Comparison of ENCODE assay signal across 8 cellular contexts in genomic region chr19:17305517-17306284, GRCh38. TPM values are rescaled to one million over a fixed set of nuclear protein-coding genes. Genes with fewer than 3 reads are reported as not detected.
DNase-seq lines count a peak whose midpoint lies in the region; ATAC-seq and TF ChIP-seq lines count a peak whose summit lies in the region.

MRPL34 (plus strand) TSS chr19:17305872; CDS start chr19:17305893, 21 bp downstream.

- peak within 1 kb of the TSS; percentile 95 for H3K27ac ChIP-seq in esophagus (ENCODE audit: low read depth in 2 of 2, low read length in 1 of 2)
- H3K27ac ChIP-seq in muscle layer of colon (ENCODE audit: low read depth, low read length) = peak within 1 kb of the TSS; percentile 93

- DNase-seq in DMS53 (lab: John Stamatoyannopoulos, UW) (peak; percentile 99), KBM-7 (peak; percentile 99)
- DNase-seq in activated T-cell treated with anti-CD3 and anti-CD28 coated beads, Interleukin-2, amount 50 U/mL, for 4 hours = peak; percentile 89
- DNase-seq in stimulated activated CD8-positive, alpha-beta memory T cell treated with anti-CD3 and anti-CD28 coated beads, Interleukin-7, amount 100 ng/mL, for 4 hours (ENCODE audit: low read depth in 2 of 2) = peak; percentile 91 to 92

- peak within 1 kb of the TSS; percentile 71 to 80 for H3K4me3 ChIP-seq in esophagus (ENCODE audit: low read depth in 1 of 2, low read length in 2 of 2)
- H3K4me3 ChIP-seq in muscle layer of colon (ENCODE audit: low read depth in 1 of 2, low read length in 2 of 2) = peak within 1 kb of the TSS; percentile 66 to 79

- H3K27me3 ChIP-seq in esophagus (ENCODE audit: control insufficient read depth in 1 of 2, insufficient read depth in 2 of 2, low read length in 2 of 2) (no peaks in the 10 kb centered on the region), muscle layer of colon (ENCODE audit: control insufficient read depth in 1 of 2, insufficient read depth in 2 of 2, low read length in 2 of 2) (no peaks in the 10 kb centered on the region)

- H3K9me3 ChIP-seq in esophagus (ENCODE audit: control insufficient read depth in 2 of 2, insufficient read depth in 1 of 2, low read depth in 1 of 2, low read length in 1 of 2) (no peaks in the 10 kb centered on the region), muscle layer of colon (ENCODE audit: low read length) (no peaks in the 10 kb centered on the region)

- in situ Hi-C loops in KBM-7 (cut with MboI; ENCODE audit: low pct_unique_long_range_greater_than_20kb, low sequenced_read_pairs) = no loop called here

- no peaks in the 10 kb centered on the region for H3K27me3 Mint-ChIP-seq in activated T-cell treated with anti-CD3 and anti-CD28 coated beads, Interleukin-2, amount 50 U/mL, for 4 hours (ENCODE audit: low read depth)

- peaks cover 0 to 3% of the 10 kb centered on the region in 2 donors for H3K36me3 ChIP-seq in esophagus (ENCODE audit: control insufficient read depth in 2 of 2, insufficient read depth in 2 of 2, low read length in 1 of 2)
- no peaks in the 10 kb centered on the region for H3K36me3 ChIP-seq in muscle layer of colon (ENCODE audit: insufficient read depth, low read length)

- peaks cover 42% of the 10 kb centered on the region for H3K4me1 Mint-ChIP-seq in activated T-cell treated with anti-CD3 and anti-CD28 coated beads, Interleukin-2, amount 50 U/mL, for 4 hours (ENCODE audit: low read depth)

- WGBS in esophagus, 2 donors = 0 to 1% methylated on average over 55 of the region's 55 CpGs

- peak within 1 kb of the TSS; percentile 89 for H3K4me3 Mint-ChIP-seq in activated T-cell treated with anti-CD3 and anti-CD28 coated beads, Interleukin-2, amount 50 U/mL, for 4 hours

- H3K36me3 Mint-ChIP-seq in activated T-cell treated with anti-CD3 and anti-CD28 coated beads, Interleukin-2, amount 50 U/mL, for 4 hours (ENCODE audit: insufficient read depth) = no peaks in the 10 kb centered on the region

- H3K9ac ChIP-seq in muscle layer of colon (ENCODE audit: low read length) = peak within 1 kb of the TSS; percentile 67

- ATAC-seq in GM21619 (IDR thresholded peaks at IDR 0.05; ENCODE audit: unreplicated experiment) = peak; percentile 52
- ATAC-seq in activated T-cell treated with anti-CD3 and anti-CD28 coated beads, Interleukin-2, amount 50 U/mL, for 4 hours = peak; percentile 60 to 65

- peaks cover 4 to 16% of the 10 kb centered on the region in 2 donors for H3K4me1 ChIP-seq in esophagus (ENCODE audit: control insufficient read depth in 2 of 2, insufficient read depth in 2 of 2, low read length in 1 of 2)
- peaks cover 48% of the 10 kb centered on the region for H3K4me1 ChIP-seq in muscle layer of colon (ENCODE audit: insufficient read depth, low read length)

- H3K9me3 Mint-ChIP-seq in activated T-cell treated with anti-CD3 and anti-CD28 coated beads, Interleukin-2, amount 50 U/mL, for 4 hours = no peaks in the 10 kb centered on the region

TF ChIP-seq in PFSK-1, 5 proteins besides CTCF, POLR2A, EP300 and RAD21:
- peak; percentile 74 for TF ChIP-seq POLR2AphosphoS5 (IDR thresholded peaks at IDR 0.05; ENCODE audit: low read depth, low read length)
- TF ChIP-seq TAF1 (IDR thresholded peaks at IDR 0.05; ENCODE audit: borderline replicate concordance, insufficient read depth, low read length) = peak; percentile 75
- peak; percentile 93 for TF ChIP-seq FOXP2 (optimal IDR thresholded peaks at IDR 0.05; ENCODE audit: borderline replicate concordance, extremely low read depth, extremely low read length, insufficient read depth)
- no peak for TF ChIP-seq SIN3A (IDR thresholded peaks at IDR 0.05; ENCODE audit: borderline replicate concordance, insufficient read depth, low read length)
- no peak for TF ChIP-seq REST (IDR thresholded peaks at IDR 0.05; ENCODE audit: insufficient read depth in 1 of 2, low read depth in 2 of 2, low read length in 2 of 2)

RNA-seq across cellular contexts. Expression of gene MRPL34, which starts in this region (rescaled TPM):
- polyA plus RNA-seq in PFSK-1 (2012; ENCODE audit: insufficient read length, low read depth) = 160 TPM
- 100 to 1,000 TPM; 111 to 137 (median 126) TPM for total RNA-seq in activated T-cell treated with anti-CD3 and anti-CD28 coated beads, Interleukin-2, amount 50 U/mL, for 4 hours
- polyA plus RNA-seq in esophagus = 100 to 1,000 TPM in 1 of 2 donors, 10 to 100 TPM in 1; 72.1 to 102 TPM

Comparison
In these comparisons a context has a peak if more than half of its experiments do, and no peak if none do; other contexts are left out.
1. Peak in every context shown above with its lines: DNase-seq, ATAC-seq, H3K4me3 ChIP-seq and H3K27ac ChIP-seq.